Comparison of ENCODE assay signal across 1 cellular context in the genomic region with DNA sequence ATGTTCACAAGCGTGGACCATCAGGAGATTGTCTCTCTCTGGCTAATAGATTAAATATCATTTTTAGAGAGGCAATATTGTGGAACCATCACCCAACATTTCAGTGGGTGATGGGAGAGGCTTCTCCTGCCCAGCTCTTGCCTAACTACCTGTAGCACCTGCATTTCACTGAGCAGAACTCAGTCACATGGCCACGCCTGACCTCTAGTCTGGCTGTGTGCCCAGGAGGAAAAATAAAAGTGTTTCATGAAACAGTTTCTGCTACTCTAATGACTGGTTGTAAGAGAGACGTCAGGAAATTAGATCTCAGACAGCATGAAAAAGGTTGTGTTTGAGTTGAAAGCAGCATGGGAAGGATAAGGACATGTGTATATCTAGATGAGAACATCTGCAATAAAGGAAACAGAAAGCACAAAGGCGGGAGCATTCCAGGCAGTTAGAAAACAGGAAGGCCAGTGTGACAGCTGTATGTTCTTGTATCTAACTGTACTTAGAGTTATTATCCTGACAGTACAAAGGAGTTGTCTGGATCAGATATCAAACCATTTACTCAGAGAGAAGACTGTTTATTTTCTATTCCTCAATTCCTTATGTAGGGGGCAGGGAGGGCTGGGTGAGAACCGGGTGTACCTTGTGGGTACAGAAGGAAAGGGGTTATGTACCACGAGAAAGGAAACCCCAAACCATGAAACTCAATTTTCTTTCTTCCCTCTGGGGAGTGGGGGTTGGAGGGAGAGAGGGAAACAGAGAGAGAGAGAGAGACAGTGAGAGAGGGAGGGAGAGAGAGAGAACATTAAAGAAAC.
TF ChIP-seq lines count a peak whose summit lies in the region.

No MANE protein-coding gene starts in this region.

TF ChIP-seq in HCT116, 20 proteins besides CTCF, POLR2A, EP300 and RAD21:
- TF ChIP-seq, protein P1, sequence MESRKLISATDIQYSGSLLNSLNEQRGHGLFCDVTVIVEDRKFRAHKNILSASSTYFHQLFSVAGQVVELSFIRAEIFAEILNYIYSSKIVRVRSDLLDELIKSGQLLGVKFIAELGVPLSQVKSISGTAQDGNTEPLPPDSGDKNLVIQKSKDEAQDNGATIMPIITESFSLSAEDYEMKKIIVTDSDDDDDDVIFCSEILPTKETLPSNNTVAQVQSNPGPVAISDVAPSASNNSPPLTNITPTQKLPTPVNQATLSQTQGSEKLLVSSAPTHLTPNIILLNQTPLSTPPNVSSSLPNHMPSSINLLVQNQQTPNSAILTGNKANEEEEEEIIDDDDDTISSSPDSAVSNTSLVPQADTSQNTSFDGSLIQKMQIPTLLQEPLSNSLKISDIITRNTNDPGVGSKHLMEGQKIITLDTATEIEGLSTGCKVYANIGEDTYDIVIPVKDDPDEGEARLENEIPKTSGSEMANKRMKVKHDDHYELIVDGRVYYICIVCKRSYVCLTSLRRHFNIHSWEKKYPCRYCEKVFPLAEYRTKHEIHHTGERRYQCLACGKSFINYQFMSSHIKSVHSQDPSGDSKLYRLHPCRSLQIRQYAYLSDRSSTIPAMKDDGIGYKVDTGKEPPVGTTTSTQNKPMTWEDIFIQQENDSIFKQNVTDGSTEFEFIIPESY (IDR thresholded peaks at IDR 0.05; ENCODE audit: extremely low read depth, insufficient replicate concordance, low read length) = no peak
- no peak for TF ChIP-seq YY1 (IDR thresholded peaks at IDR 0.05; ENCODE audit: extremely low read depth, insufficient replicate concordance, low read depth, low read length)
- TF ChIP-seq ZNF274 (IDR thresholded peaks at IDR 0.05; ENCODE audit: low read depth, low read length) = no peak
- TF ChIP-seq POLR2AphosphoS5 (IDR thresholded peaks at IDR 0.05; ENCODE audit: low read depth, low read length) = no peak
- TF ChIP-seq SIN3A (IDR thresholded peaks at IDR 0.05; ENCODE audit: low read depth) = no peak
- TF ChIP-seq, protein P2, sequence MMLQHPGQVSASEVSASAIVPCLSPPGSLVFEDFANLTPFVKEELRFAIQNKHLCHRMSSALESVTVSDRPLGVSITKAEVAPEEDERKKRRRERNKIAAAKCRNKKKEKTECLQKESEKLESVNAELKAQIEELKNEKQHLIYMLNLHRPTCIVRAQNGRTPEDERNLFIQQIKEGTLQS (IDR thresholded peaks at IDR 0.05) = no peak
- TF ChIP-seq, protein P3, sequence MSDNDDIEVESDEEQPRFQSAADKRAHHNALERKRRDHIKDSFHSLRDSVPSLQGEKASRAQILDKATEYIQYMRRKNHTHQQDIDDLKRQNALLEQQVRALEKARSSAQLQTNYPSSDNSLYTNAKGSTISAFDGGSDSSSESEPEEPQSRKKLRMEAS (IDR thresholded peaks at IDR 0.05) = no peak
- no peak for TF ChIP-seq EGR1 (IDR thresholded peaks at IDR 0.05; ENCODE audit: low read depth)
- TF ChIP-seq TCF7L2 (IDR thresholded peaks at IDR 0.05; ENCODE audit: borderline replicate concordance, extremely low read depth, insufficient read depth, insufficient read length) = no peak
TF ChIP-seq in HCT116: peak in this region for 0.
